ENCODE assay signal across 3 cellular contexts in the genomic region with DNA sequence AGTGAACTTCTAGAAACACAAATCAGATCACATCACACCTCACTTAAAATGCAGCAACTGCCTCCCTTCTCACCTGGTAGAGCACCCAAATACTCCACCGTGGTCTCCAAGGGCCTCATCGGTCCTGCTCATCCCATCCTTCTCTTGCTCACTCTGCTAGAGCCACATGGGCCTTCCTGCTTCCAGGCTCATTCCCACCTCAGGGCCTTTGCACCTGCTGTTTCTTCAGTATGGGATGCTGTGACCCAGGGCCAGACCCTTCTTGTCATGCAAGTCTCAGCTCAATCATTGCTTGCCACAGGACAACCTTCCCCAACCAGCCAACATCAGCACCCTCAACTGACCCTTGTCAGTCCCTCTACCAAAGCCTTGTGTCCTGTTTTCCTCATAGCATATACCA.
"Had no signal": no experiment of that assay in that cellular context is flagged by ENCODE, and none has a peak within 500 bp of the region (broad histone marks: within the 10 kb centered on the region; RNA-seq: fewer than 3 reads in every experiment).

No MANE protein-coding gene starts in this region.

- DNase-seq: GDM1, GF-D8 had no signal

- H3K4me3 ChIP-seq: GM12878 had no signal

- ATAC-seq: GM12878 had no signal
